ENCODE assay signal across 23 cellular contexts in the genomic region with DNA sequence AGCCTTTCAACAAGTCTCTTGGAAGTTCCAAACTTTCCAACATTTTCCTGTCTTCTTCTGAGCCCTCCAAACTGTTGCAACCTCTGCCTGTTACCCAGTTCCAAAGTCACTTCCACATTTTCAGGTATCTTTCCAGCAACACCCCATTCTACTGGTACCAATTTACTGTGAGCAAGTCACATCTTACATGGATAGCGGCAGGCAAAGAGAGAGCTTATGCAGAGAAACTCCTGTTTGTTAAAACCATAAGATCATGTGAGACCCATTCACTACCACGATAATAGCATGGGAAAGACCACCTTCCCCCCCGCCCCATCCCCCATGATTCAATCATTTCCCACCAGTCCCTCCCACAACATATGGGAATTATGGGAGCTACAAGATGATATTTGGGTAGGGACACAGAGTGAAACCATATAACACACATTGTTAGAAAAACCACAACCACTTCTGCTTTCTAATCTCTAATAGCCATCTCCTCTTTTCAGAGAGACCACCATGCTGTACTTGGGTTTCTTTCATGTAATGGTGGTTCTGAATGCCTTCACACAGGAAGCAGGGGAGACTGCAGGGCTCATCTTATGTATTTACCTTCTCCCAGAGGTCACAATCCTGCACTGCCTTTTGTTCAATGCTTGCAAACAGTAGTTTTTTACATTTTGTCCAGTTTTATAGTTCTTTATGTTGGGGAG.
"Had no signal": no experiment of that assay in that cellular context is flagged by ENCODE, and none has a peak within 500 bp of the region (broad histone marks: within the 10 kb centered on the region; RNA-seq: fewer than 3 reads in every experiment).

No MANE protein-coding gene starts in this region.

- FAIRE-seq: endometrium had no signal

- DNase-seq: effector memory CD4-positive, alpha-beta T cell; gastrocnemius medialis; heart right ventricle; hypothalamus; islet precursor cell; mammary epithelial cell; naive thymus-derived CD8-positive, alpha-beta T cell; psoas muscle; retina; spleen; stimulated activated CD4-positive, alpha-beta T cell treated with anti-CD3 and anti-CD28 coated beads, Interleukin-15, amount 100 ng/mL, for 24 hours; stimulated activated CD4-positive, alpha-beta T cell treated with anti-CD3 and anti-CD28 coated beads, Interleukin-1b, Interleukin-23, amount 100 ng/mL, for 48 hours; stimulated activated CD4-positive, alpha-beta T cell treated with anti-CD3 and anti-CD28 coated beads, Interleukin-4, amount 100 ng/mL, for 24 hours; stimulated activated naive B cell treated with anti-CD40 and anti-IgM and Interleukin-4, amounts not matched to agents 10 μg/mL and 1 μg/mL and 100 μg/mL, for 72 hours; stimulated activated naive CD8-positive, alpha-beta T cell treated with anti-CD3 and anti-CD28 coated beads, Interleukin-15, amount 100 ng/mL, for 72 hours; transverse colon had no signal

- H3K36me3 ChIP-seq: esophagus muscularis mucosa, neutrophil, thoracic aorta, transverse colon had no signal

- H3K27ac ChIP-seq: epithelial cell of prostate, esophagus muscularis mucosa, gastrocnemius medialis, heart right ventricle, neutrophil, psoas muscle, spleen, thoracic aorta, transverse colon had no signal

- H3K9me3 ChIP-seq: esophagus muscularis mucosa, gastrocnemius medialis, neutrophil, psoas muscle, thoracic aorta, transverse colon had no signal

- ATAC-seq: gastrocnemius medialis; heart right ventricle; left lobe of liver; naive thymus-derived CD8-positive, alpha-beta T cell; psoas muscle; sciatic nerve; stimulated activated naive B cell treated with anti-CD40 and anti-IgM and Interleukin-4, amounts not matched to agents 10 μg/mL and 1 μg/mL and 100 μg/mL, for 72 hours; stimulated activated naive CD8-positive, alpha-beta T cell treated with anti-CD3 and anti-CD28 coated beads, Interleukin-15, amount 100 ng/mL, for 72 hours had no signal

- H3K4me1 ChIP-seq: esophagus muscularis mucosa, gastrocnemius medialis, psoas muscle, transverse colon had no signal

- H3K4me3 ChIP-seq: esophagus muscularis mucosa, gastrocnemius medialis, heart right ventricle, psoas muscle, spleen, thoracic aorta, transverse colon had no signal

- H3K27me3 ChIP-seq: esophagus muscularis mucosa, gastrocnemius medialis, heart right ventricle, neutrophil, spleen, transverse colon had no signal
